17 cellular contexts compared by ENCODE assay signal in the genomic region with DNA sequence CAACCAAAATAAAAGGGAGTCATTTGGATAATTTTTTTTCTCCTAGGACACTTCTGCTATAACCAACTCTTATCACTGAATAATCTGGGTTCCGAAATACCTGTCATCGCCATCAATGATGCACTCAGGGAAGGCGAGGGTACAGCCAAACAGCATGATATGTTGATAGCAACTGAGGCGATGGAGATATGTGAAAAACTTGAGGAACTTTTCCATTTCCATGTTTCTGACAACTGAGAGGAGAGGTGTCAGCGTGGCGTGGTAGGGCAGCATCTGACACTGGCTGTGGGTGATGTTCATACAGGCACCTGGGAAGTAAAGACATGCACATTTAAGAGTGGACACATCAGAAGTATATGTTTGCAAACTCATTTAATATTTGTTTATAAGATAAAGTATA.
DNase-seq lines count a peak whose midpoint lies in the region; ATAC-seq, FAIRE-seq and TF ChIP-seq lines count a peak whose summit lies in the region.
"Had no signal": no experiment of that assay in that cellular context is flagged by ENCODE, and none has a peak within 500 bp of the region (broad histone marks: within the 10 kb centered on the region; RNA-seq: fewer than 3 reads in every experiment).

No MANE protein-coding gene starts in this region.

- H3K27ac Mint-ChIP-seq in naive thymus-derived CD4-positive, alpha-beta T cell = no peak overlapping the region
- H3K27ac Mint-ChIP-seq: CD4-positive, alpha-beta memory T cell; HFFc6 had no signal

- peak; percentile 13 for FAIRE-seq in HTR-8/SVneo (lab: Jason Lieb, UNC)
- FAIRE-seq: GM12892, H54 had no signal

- H2AFZ ChIP-seq in parathyroid adenoma = no peak overlapping the region

- peak; percentile 57 for ATAC-seq in left ventricle myocardium superior
- no peak for ATAC-seq in naive thymus-derived CD4-positive, alpha-beta T cell

- peaks cover 46% of the 10 kb centered on the region for H3K4me1 ChIP-seq in cardiac muscle cell (ENCODE audit: low read depth)
- H3K4me1 ChIP-seq in parathyroid adenoma = no peaks in the 10 kb centered on the region
- H3K4me1 ChIP-seq in naive thymus-derived CD4-positive, alpha-beta T cell (ENCODE audit: control insufficient read depth in 2 of 2, insufficient read depth in 2 of 2, low read length in 2 of 2) = no peaks in the 10 kb centered on the region
- H3K4me1 ChIP-seq: HAP-1 had no signal

- peaks cover 0 to 7% (median 0%) of the 10 kb centered on the region in 11 donors for H3K9me3 Mint-ChIP-seq in naive thymus-derived CD4-positive, alpha-beta T cell
- H3K9me3 Mint-ChIP-seq: HFFc6 had no signal

- DNase-seq in HTR-8/SVneo (ENCODE audit: insufficient read length, low spot score) (no peak), cardiac muscle cell (ENCODE audit: low read depth in 1 of 2, low spot score in 1 of 2) (peak in 1 of 2 donors; percentile 56), left ventricle myocardium superior (no peak), DMS 273 treated with DMSO at 0.1 percent for 48 hours (lab: John Stamatoyannopoulos, UW) (no peak)
- DNase-seq in naive thymus-derived CD4-positive, alpha-beta T cell = no peak
- DNase-seq: C1 segment of cervical spinal cord; Calu3; CD4-positive, alpha-beta memory T cell; COR-L47; DMS153; DND-41; GOT3; HFFc6 had no signal

- H3K36me3 ChIP-seq in cardiac muscle cell (peaks cover 19% of the 10 kb centered on the region), parathyroid adenoma (ENCODE audit: control insufficient read depth, insufficient read depth, low read length) (no peaks in the 10 kb centered on the region)
- H3K36me3 ChIP-seq in naive thymus-derived CD4-positive, alpha-beta T cell (ENCODE audit: control insufficient read depth in 2 of 3, insufficient read depth in 3 of 3, low read length in 3 of 3) = no peaks in the 10 kb centered on the region
- H3K36me3 ChIP-seq: HAP-1 had no signal

- H3K27ac ChIP-seq in cardiac muscle cell (peak overlapping the region; percentile 80), parathyroid adenoma (no peak overlapping the region)
- no peak overlapping the region for H3K27ac ChIP-seq in naive thymus-derived CD4-positive, alpha-beta T cell (ENCODE audit: low read depth, low read length)

- no peaks in the 10 kb centered on the region for H3K4me1 Mint-ChIP-seq in naive thymus-derived CD4-positive, alpha-beta T cell
- H3K4me1 Mint-ChIP-seq: CD4-positive, alpha-beta memory T cell had no signal

- CTCF ChIA-PET in naive thymus-derived CD4-positive, alpha-beta T cell (lab: Charles Lee) = no interaction called here

- no peaks in the 10 kb centered on the region for H3K36me3 Mint-ChIP-seq in naive thymus-derived CD4-positive, alpha-beta T cell
- H3K36me3 Mint-ChIP-seq: CD4-positive, alpha-beta memory T cell had no signal

- H3K4me2 ChIP-seq in parathyroid adenoma (ENCODE audit: low read length) = peak overlapping the region; percentile 40

- H3K27me3 Mint-ChIP-seq in naive thymus-derived CD4-positive, alpha-beta T cell = peaks cover 7 to 30% (median 9%) of the 10 kb centered on the region in 5 donors

- H3K4me3 ChIP-seq in cardiac muscle cell (no peak overlapping the region), parathyroid adenoma (ENCODE audit: low read depth, low read length) (no peak overlapping the region)
- no peak overlapping the region for H3K4me3 ChIP-seq in naive thymus-derived CD4-positive, alpha-beta T cell (ENCODE audit: low read length)
- H3K4me3 ChIP-seq: HAP-1 had no signal

- no peak overlapping the region for H3K9ac ChIP-seq in parathyroid adenoma

- TF ChIP-seq CTCF in cardiac muscle cell (IDR thresholded peaks at IDR 0.05; ENCODE audit: low read depth, low read length) = no peak
- no peak for TF ChIP-seq CTCF in parathyroid adenoma (IDR thresholded peaks at IDR 0.05)

- H3K9me3 ChIP-seq in cardiac muscle cell (ENCODE audit: low read depth) (no peaks in the 10 kb centered on the region), parathyroid adenoma (ENCODE audit: control insufficient read depth, low read length) (no peaks in the 10 kb centered on the region)
- H3K9me3 ChIP-seq in naive thymus-derived CD4-positive, alpha-beta T cell (ENCODE audit: control insufficient read depth in 2 of 3, low read length in 3 of 3) = no peaks in the 10 kb centered on the region
- H3K9me3 ChIP-seq: HAP-1 had no signal

- H3K4me3 Mint-ChIP-seq in naive thymus-derived CD4-positive, alpha-beta T cell = no peak overlapping the region
- H3K4me3 Mint-ChIP-seq: CD4-positive, alpha-beta memory T cell; HFFc6 had no signal

- POLR2A ChIA-PET in naive thymus-derived CD4-positive, alpha-beta T cell (lab: Charles Lee) = no interaction called here

- H3K79me2 ChIP-seq in parathyroid adenoma = no peaks in the 10 kb centered on the region

- intact Hi-C loops in left ventricle myocardium superior (cut with micrococcal nuclease) = no loop called here
- intact Hi-C loops in naive thymus-derived CD4-positive, alpha-beta T cell (cut with micrococcal nuclease) = no loop called here

- no peaks in the 10 kb centered on the region for H3K27me3 ChIP-seq in cardiac muscle cell
- H3K27me3 ChIP-seq in parathyroid adenoma (ENCODE audit: control insufficient read depth, insufficient read depth, low read length) = no peaks in the 10 kb centered on the region
- no peaks in the 10 kb centered on the region for H3K27me3 ChIP-seq in naive thymus-derived CD4-positive, alpha-beta T cell (ENCODE audit: control insufficient read depth in 2 of 2, insufficient read depth in 2 of 2, low read length in 2 of 2)
